Comparison of ENCODE assay signal across 9 cellular contexts in the genomic region with DNA sequence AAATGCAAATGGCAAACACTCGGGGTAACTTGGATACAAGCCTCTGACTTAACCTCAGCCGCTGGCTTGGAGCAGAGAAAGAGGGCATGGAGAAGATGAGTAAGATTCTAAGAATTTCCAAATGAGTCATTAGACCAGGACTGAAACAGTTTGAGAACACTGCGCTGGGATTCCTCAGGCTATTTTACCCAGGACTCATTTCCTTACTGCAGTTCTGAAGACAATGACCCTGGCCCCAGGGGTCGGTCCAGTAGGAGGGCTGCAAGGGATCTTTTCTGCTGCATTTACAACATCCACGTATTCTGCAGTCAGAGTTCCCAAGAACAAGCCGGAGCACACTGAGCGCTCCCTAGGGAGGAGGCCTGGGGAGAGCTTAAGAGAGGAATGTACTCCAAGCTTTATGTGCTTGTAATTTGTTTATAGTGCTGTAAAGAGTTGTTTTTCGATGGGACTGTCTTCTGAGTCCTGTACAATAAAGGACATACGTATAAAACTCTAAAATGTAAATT. TPM values are rescaled to one million over a fixed set of nuclear protein-coding genes. Genes with fewer than 3 reads are reported as not detected.
DNase-seq lines count a peak whose midpoint lies in the region; ATAC-seq and TF ChIP-seq lines count a peak whose summit lies in the region.
"Had no signal": no experiment of that assay in that cellular context is flagged by ENCODE, and none has a peak within 500 bp of the region (broad histone marks: within the 10 kb centered on the region; RNA-seq: fewer than 3 reads in every experiment).

No MANE protein-coding gene starts in this region.

- H3K27me3 ChIP-seq in PC-9 (ENCODE audit: insufficient read depth, low read depth): no peaks in the 10 kb centered on the region
- H3K27me3 ChIP-seq in dorsolateral prefrontal cortex: no peaks in the 10 kb centered on the region

- intact Hi-C loops in PC-9 (cut with micrococcal nuclease; ENCODE audit: unreplicated experiment) (loop anchor here (1.0 to 10.0 kb wide), 3 partner anchors 58 to 194 kb away; no protein-coding TSS in a partner anchor), dorsolateral prefrontal cortex (cut with DNase I) (no loop called here)

- no peak overlapping the region for H3K4me3 ChIP-seq in PC-9
- no peak overlapping the region for H3K4me3 ChIP-seq in fibroblast of mammary gland (ENCODE audit: control insufficient read depth, low read depth, low read length)
- H3K4me3 ChIP-seq in dorsolateral prefrontal cortex: no peak overlapping the region

- H3K9me3 ChIP-seq in PC-9 (ENCODE audit: insufficient read depth, low read depth): no peaks in the 10 kb centered on the region

- DNase-seq in COLO829 (ENCODE audit: low spot score): peak; percentile 97
- peak; percentile 73 to 81 for DNase-seq in PC-9
- DNase-seq in fibroblast of mammary gland (ENCODE audit: low read depth): peak; percentile 97
- DNase-seq in non-pigmented ciliary epithelial cell (ENCODE audit: low read depth): peak; percentile 90
- DNase-seq in stimulated activated CD4-positive, alpha-beta T cell treated with anti-CD3 and anti-CD28 coated beads, Interleukin-4, amount 100 ng/mL, for 24 hours: no peak
- DNase-seq in dorsolateral prefrontal cortex: no peak
- no peak for DNase-seq in SIG-M5 treated with dmso at 0.1 percent for 504 hours (lab: John Stamatoyannopoulos, UW; ENCODE audit: unreplicated experiment)

- H3K79me2 ChIP-seq in PC-9 (ENCODE audit: low read depth): no peaks in the 10 kb centered on the region

- TF ChIP-seq CTCF in PC-9 (conservative IDR thresholded peaks at IDR 0.05) (no peak), fibroblast of mammary gland (conservative IDR thresholded peaks at IDR 0.05; ENCODE audit: control insufficient read depth, insufficient read depth, low read depth, low read length) (no peak), dorsolateral prefrontal cortex (IDR thresholded peaks at IDR 0.05 in 54 of 56, conservative IDR thresholded peaks at IDR 0.05 in 2 of 56; ENCODE audit: low read depth in 1 of 56, partially characterized antibody in 56 of 56) (no peak)

- H3K4me1 ChIP-seq in PC-9 (replicated peaks; ENCODE audit: insufficient read depth): peaks cover 29% of the 10 kb centered on the region

- H3K27ac ChIP-seq in PC-9 (peak overlapping the region; percentile 76), dorsolateral prefrontal cortex (peak overlapping the region in 22 of 59 donors; percentile 4 to 65 (median 33))

- ATAC-seq in GM21390 (IDR thresholded peaks at IDR 0.05; ENCODE audit: unreplicated experiment): no peak

- peaks cover 19% of the 10 kb centered on the region for H3F3A ChIP-seq in PC-9 (ENCODE audit: insufficient read depth, low read depth)

- peak overlapping the region; percentile 56 for H3K4me2 ChIP-seq in PC-9

- BruUV-seq in PC-9 (replicated peaks; lab: Mats Ljungman, UMichigan): no TSS peak

- H2AFZ ChIP-seq in PC-9: no peak overlapping the region

- POLR2A ChIA-PET in PC-9 (lab: Charles Lee; ENCODE audit: unreplicated experiment): interaction anchor here (0.6 to 1.0 kb wide), 4 partner anchors 10 to 238 kb away, joined by 3 to 8 read pairs (median 4); partner anchors contain the start of gene SORBS2

- H3K36me3 ChIP-seq in PC-9 (ENCODE audit: low read depth): no peaks in the 10 kb centered on the region

- no peaks in the 10 kb centered on the region for H3K9me2 ChIP-seq in PC-9 (ENCODE audit: insufficient read depth)

- H4K20me1 ChIP-seq in PC-9 (ENCODE audit: insufficient read depth): no peaks in the 10 kb centered on the region

- CTCF ChIA-PET in PC-9 (lab: Charles Lee): interaction anchor here (1.1 kb wide), 1 partner anchor 58 kb away, joined by 4 read pairs; no protein-coding TSS in a partner anchor

RNA-seq across cellular contexts. Expression of gene SORBS2, which starts 27.3 kb away (rescaled TPM):
- total RNA-seq in PC-9 (2021) (15.7 and 16.4 TPM in 2 replicates), dorsolateral prefrontal cortex (100 to 1,000 TPM in 112 of 120 experiments, 10 to 100 TPM in 8; 56.6 to 292 (median 139) TPM)
- total RNA-seq: T-helper 1 cell treated with Interleukin-12 subunit alpha and Interleukin-12 subunit beta and Interleukin-4 antibody, amounts not matched to agents 30 ng/mL and 1 ng/mL, for 36 hours had no signal

Comparison
In these comparisons a context has a peak if more than half of its experiments do, and no peak if none do; other contexts are left out.
1. DNase-seq: peak in COLO829 (single experiment), PC-9 (2 of 2), fibroblast of mammary gland (single experiment) and non-pigmented ciliary epithelial cell (single experiment); none in stimulated activated CD4-positive, alpha-beta T cell treated with anti-CD3 and anti-CD28 coated beads, Interleukin-4, amount 100 ng/mL, for 24 hours (single experiment), dorsolateral prefrontal cortex (0 of 10) and SIG-M5 treated with dmso at 0.1 percent for 504 hours (single experiment).